11 cellular contexts compared by ENCODE assay signal in genomic region chr12:15880721-15881120, GRCh38. TPM values are rescaled to one million over a fixed set of nuclear protein-coding genes. Genes with fewer than 3 reads are reported as not detected.
DNase-seq lines count a peak whose midpoint lies in the region; ATAC-seq, FAIRE-seq and TF ChIP-seq lines count a peak whose summit lies in the region.
"Had no signal": no experiment of that assay in that cellular context is flagged by ENCODE, and none has a peak within 500 bp of the region (broad histone marks: within the 10 kb centered on the region; RNA-seq: fewer than 3 reads in every experiment).

No MANE protein-coding gene starts in this region.

- peaks cover 27% of the 10 kb centered on the region for H3K36me3 Mint-ChIP-seq in stimulated activated naive CD8-positive, alpha-beta T cell treated with anti-CD3 and anti-CD28 coated beads, Interleukin-15, Interleukin-2, amounts not matched to agents 100 ng/mL and 50 ng/mL, for 24 hours (ENCODE audit: low read depth)
- peaks cover 2% of the 10 kb centered on the region for H3K36me3 Mint-ChIP-seq in chondrocyte (ENCODE audit: low read depth)

- no peak overlapping the region for H3K14ac ChIP-seq in neuronal stem cell (ENCODE audit: low read length)

- H3K4me2 ChIP-seq in neuronal stem cell (ENCODE audit: insufficient read depth, low read length, poor library complexity, severe bottlenecking) = no peak overlapping the region

- no peak overlapping the region for H3K27ac ChIP-seq in neuronal stem cell (replicated peaks; ENCODE audit: low read length)

- H3K9me3 ChIP-seq in neuronal stem cell (replicated peaks in 1 of 2; ENCODE audit: control insufficient read depth in 2 of 2, insufficient read depth in 1 of 2, low read depth in 1 of 2, low read length in 2 of 2) = no peaks in the 10 kb centered on the region
- H3K9me3 ChIP-seq: heart right ventricle had no signal

- H4K8ac ChIP-seq in neuronal stem cell (ENCODE audit: low read depth, low read length) = no peak overlapping the region

- WGBS in neuronal stem cell (ENCODE audit: extremely low coverage in 2 of 2, insufficient read length in 2 of 2, insufficient replicate concordance in 1 of 2), 2 donors = no CpG with 5 or more reads among the region's 3 CpGs

- no peaks in the 10 kb centered on the region for H3K79me1 ChIP-seq in neuronal stem cell (ENCODE audit: low read depth, low read length)

- H3K4me3 Mint-ChIP-seq in stimulated activated naive CD8-positive, alpha-beta T cell treated with anti-CD3 and anti-CD28 coated beads, Interleukin-15, Interleukin-2, amounts not matched to agents 100 ng/mL and 50 ng/mL, for 24 hours = peak overlapping the region; percentile 55
- H3K4me3 Mint-ChIP-seq in chondrocyte (ENCODE audit: unreplicated experiment) = no peak overlapping the region

- no peaks in the 10 kb centered on the region for H3K27me3 ChIP-seq in neuronal stem cell (ENCODE audit: control insufficient read depth in 3 of 3, insufficient read depth in 3 of 3, low read depth in 1 of 3, low read length in 3 of 3)
- H3K27me3 ChIP-seq: heart right ventricle had no signal

- H3K23ac ChIP-seq in neuronal stem cell (ENCODE audit: low read depth, low read length, poor library complexity) = no peak overlapping the region

- H4K91ac ChIP-seq in neuronal stem cell (ENCODE audit: low read depth, low read length, poor library complexity) = no peak overlapping the region

- peaks cover 2 to 6% of the 10 kb centered on the region in 2 donors for H3K4me1 ChIP-seq in neuronal stem cell (ENCODE audit: control insufficient read depth in 2 of 2, insufficient read depth in 1 of 2, low read depth in 1 of 2, low read length in 2 of 2)

- H2BK120ac ChIP-seq in neuronal stem cell (ENCODE audit: low read depth, low read length) = no peak overlapping the region

- no peak for FAIRE-seq in GM19239 (lab: Jason Lieb, UNC)

- TF ChIP-seq CTCF in chondrocyte (IDR thresholded peaks at IDR 0.05) = no peak

- no peak overlapping the region for H2AFZ ChIP-seq in neuronal stem cell (ENCODE audit: low read length)

- no peak overlapping the region for H3K9ac ChIP-seq in neuronal stem cell (ENCODE audit: low read depth, low read length, poor library complexity)

- H3K27ac Mint-ChIP-seq in stimulated activated naive CD8-positive, alpha-beta T cell treated with anti-CD3 and anti-CD28 coated beads, Interleukin-15, Interleukin-2, amounts not matched to agents 100 ng/mL and 50 ng/mL, for 24 hours = peak overlapping the region; percentile 98
- peak overlapping the region; percentile 99 for H3K27ac Mint-ChIP-seq in chondrocyte (ENCODE audit: unreplicated experiment)

- H2BK12ac ChIP-seq in neuronal stem cell (ENCODE audit: low read length) = no peak overlapping the region

- H3K4ac ChIP-seq in neuronal stem cell (ENCODE audit: low read length) = no peak overlapping the region

- no peak overlapping the region for H3K4me3 ChIP-seq in neuronal stem cell (ENCODE audit: low read length in 2 of 2)

- no peak for ATAC-seq in stimulated activated naive CD8-positive, alpha-beta T cell treated with anti-CD3 and anti-CD28 coated beads, Interleukin-15, Interleukin-2, amounts not matched to agents 100 U/mL and 50 U/mL, for 24 hours
- ATAC-seq: heart right ventricle had no signal

- no peak for DNase-seq in stimulated activated naive CD8-positive, alpha-beta T cell treated with anti-CD3 and anti-CD28 coated beads, Interleukin-15, Interleukin-2, amounts not matched to agents 100 U/mL and 50 U/mL, for 24 hours
- DNase-seq in NCI-H69 (lab: John Stamatoyannopoulos, UW) (peak; percentile 71), chondrocyte (ENCODE audit: low spot score) (no peak), GM19239 (ENCODE audit: insufficient read length, low spot score) (no peak), NCI-H2196 (lab: John Stamatoyannopoulos, UW; ENCODE audit: unreplicated experiment) (no peak), mesenteric fat pad (ENCODE audit: low spot score) (no peak), neuronal stem cell (ENCODE audit: low spot score) (no peak)
- DNase-seq: activated gamma-delta T cell, dermis blood vessel endothelial cell, heart right ventricle had no signal

- no peaks in the 10 kb centered on the region for H3K27me3 Mint-ChIP-seq in stimulated activated naive CD8-positive, alpha-beta T cell treated with anti-CD3 and anti-CD28 coated beads, Interleukin-15, Interleukin-2, amounts not matched to agents 100 ng/mL and 50 ng/mL, for 24 hours
- H3K27me3 Mint-ChIP-seq in chondrocyte (ENCODE audit: low read depth) = no peaks in the 10 kb centered on the region

- no peak overlapping the region for H2BK15ac ChIP-seq in neuronal stem cell (ENCODE audit: low read length)

- H3K18ac ChIP-seq in neuronal stem cell (ENCODE audit: low read length) = no peak overlapping the region

- H3K4me1 Mint-ChIP-seq in stimulated activated naive CD8-positive, alpha-beta T cell treated with anti-CD3 and anti-CD28 coated beads, Interleukin-15, Interleukin-2, amounts not matched to agents 100 ng/mL and 50 ng/mL, for 24 hours (ENCODE audit: low read depth) = peaks cover 38% of the 10 kb centered on the region
- peaks cover 35% of the 10 kb centered on the region for H3K4me1 Mint-ChIP-seq in chondrocyte (ENCODE audit: low read depth)

- peaks cover 0 to 22% of the 10 kb centered on the region in 2 donors for H3K36me3 ChIP-seq in neuronal stem cell (replicated peaks in 1 of 2; ENCODE audit: control insufficient read depth in 2 of 2, insufficient read depth in 2 of 2, low read length in 2 of 2)

- H2BK5ac ChIP-seq in neuronal stem cell (ENCODE audit: low read length) = no peak overlapping the region

- no peak overlapping the region for H2AK5ac ChIP-seq in neuronal stem cell (ENCODE audit: low read depth, low read length)

- H3K9me3 Mint-ChIP-seq in stimulated activated naive CD8-positive, alpha-beta T cell treated with anti-CD3 and anti-CD28 coated beads, Interleukin-15, Interleukin-2, amounts not matched to agents 100 ng/mL and 50 ng/mL, for 24 hours = no peaks in the 10 kb centered on the region
- H3K9me3 Mint-ChIP-seq in chondrocyte (ENCODE audit: low read depth) = peaks cover 7% of the 10 kb centered on the region

RNA-seq across cellular contexts. Expression of gene STRAP, which starts 1.5 kb away (rescaled TPM):
- total RNA-seq in chondrocyte (153 to 172 TPM (median 154 TPM) in 3 replicates), mesenteric fat pad (109 TPM)
- polyA plus RNA-seq in neuronal stem cell (2013, experiment 1 of 2) = 242 TPM
- 246 TPM for polyA plus RNA-seq in neuronal stem cell (2013, experiment 2 of 2)

RNA-seq across cellular contexts. Expression of gene DERA, which starts 30.4 kb away (rescaled TPM):
- 15.5 to 26.2 TPM (median 16.0 TPM) in 3 replicates for total RNA-seq in chondrocyte
- total RNA-seq in mesenteric fat pad = 34.2 TPM
- polyA plus RNA-seq in neuronal stem cell (2013, experiment 1 of 2) = 50.5 TPM
- 50.3 TPM for polyA plus RNA-seq in neuronal stem cell (2013, experiment 2 of 2)
